22 cellular contexts compared by ENCODE assay signal in the genomic region with DNA sequence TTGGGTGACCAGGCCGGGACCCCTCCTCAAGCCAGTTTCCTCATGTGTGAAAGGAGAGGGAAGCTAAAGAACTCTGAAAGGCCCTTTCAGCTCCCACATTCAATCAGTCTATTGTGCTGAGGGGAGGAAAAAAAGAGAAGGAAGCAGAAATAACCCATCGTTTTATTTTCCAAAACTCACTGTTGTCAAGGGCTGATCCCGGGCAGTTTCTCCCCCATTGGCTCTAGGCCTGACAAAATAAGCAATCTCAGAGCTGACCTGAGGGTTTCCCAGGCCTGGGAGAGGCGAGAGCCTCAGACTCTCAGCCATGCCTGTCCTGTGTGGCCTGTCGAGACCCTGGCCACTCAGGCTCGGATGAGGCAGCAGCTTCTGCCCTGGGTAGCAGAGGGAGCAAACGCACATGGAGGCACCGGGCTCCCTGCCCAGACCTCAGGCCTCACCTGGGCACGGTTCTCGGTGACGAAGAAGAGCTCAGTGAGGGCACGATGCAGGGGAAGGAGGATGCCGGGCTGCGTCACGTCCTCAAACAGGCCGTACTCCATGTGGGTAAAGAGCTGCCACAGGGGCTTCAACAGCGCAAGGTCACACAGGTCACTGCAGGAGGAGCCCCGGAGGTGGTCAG. TPM values are rescaled to one million over a fixed set of nuclear protein-coding genes. Genes with fewer than 3 reads are reported as not detected.
DNase-seq lines count a peak whose midpoint lies in the region; ATAC-seq lines count a peak whose summit lies in the region.
"Had no signal": no experiment of that assay in that cellular context is flagged by ENCODE, and none has a peak within 500 bp of the region (broad histone marks: within the 10 kb centered on the region; RNA-seq: fewer than 3 reads in every experiment).

No MANE protein-coding gene starts in this region.

- H3K27ac ChIP-seq in BLaER1 treated with 17β-estradiol and CSF1 and Interleukin-3, amounts not matched to agents 10 nM and 100 nM: peak overlapping the region in 10 of 11 experiments; percentile 2 to 58 (median 36); a peak in 13 of 22 replicates
- peak overlapping the region; percentile 69 for H3K27ac ChIP-seq in caudate nucleus (ENCODE audit: low read depth, low read length)
- H3K27ac ChIP-seq: pancreas, SJSA1 had no signal

- peak in 1 of 61 donors; percentile 6 for DNase-seq in caudate nucleus (lab: John Stamatoyannopoulos, UW)
- peak; percentile 68 for DNase-seq in medulla oblongata (ENCODE audit: extremely low spot score)
- no peak for DNase-seq in stimulated activated effector memory CD8-positive, alpha-beta T cell treated with anti-CD3 and anti-CD28 coated beads, Interleukin-12 subunit alpha, Interleukin-12 subunit beta, amount 100 ng/mL, for 72 hours (ENCODE audit: low spot score in 2 of 2)
- DNase-seq in mucosa of gallbladder (ENCODE audit: low spot score): no peak
- no peak for DNase-seq in NCI-H345 treated with DMSO at 0.1 percent for 48 hours (lab: John Stamatoyannopoulos, UW; ENCODE audit: unreplicated experiment)
- no peak for DNase-seq in NCI-H226
- DNase-seq: activated CD4-positive, alpha-beta T cell treated with anti-CD3 and anti-CD28 coated beads for 1 hour; activated T-cell treated with anti-CD3 and anti-CD28 coated beads, Interleukin-2, amount 50 U/mL, for 4 hours; Calu3; DND-41; left cardiac atrium; mesendoderm; naive thymus-derived CD4-positive, alpha-beta T cell; NCI-H146; NCI-H524 treated with DMSO at 0.1 percent for 48 hours; pancreas; Peyer's patch; right lobe of liver; stomach had no signal

- peaks cover 79% of the 10 kb centered on the region for H3K36me3 Mint-ChIP-seq in stimulated activated effector memory CD8-positive, alpha-beta T cell treated with anti-CD3 and anti-CD28 coated beads, Interleukin-12 subunit alpha, Interleukin-12 subunit beta, amount 100 ng/mL, for 72 hours

- peak overlapping the region in 7 of 11 experiments; percentile 21 to 53 (median 42); a peak in 14 of 22 replicates for H3K9ac ChIP-seq in BLaER1 treated with 17β-estradiol and CSF1 and Interleukin-3, amounts not matched to agents 10 nM and 100 nM

- no peaks in the 10 kb centered on the region for H3K9me3 Mint-ChIP-seq in stimulated activated effector memory CD8-positive, alpha-beta T cell treated with anti-CD3 and anti-CD28 coated beads, Interleukin-12 subunit alpha, Interleukin-12 subunit beta, amount 100 ng/mL, for 72 hours
- H3K9me3 Mint-ChIP-seq: activated T-cell treated with anti-CD3 and anti-CD28 coated beads, Interleukin-2, amount 50 U/mL, for 4 hours; naive thymus-derived CD4-positive, alpha-beta T cell had no signal

- peaks cover 45 to 61% (median 55%) of the 10 kb centered on the region in 10 experiments for H3K4me1 ChIP-seq in BLaER1 treated with 17β-estradiol and CSF1 and Interleukin-3, amounts not matched to agents 10 nM and 100 nM
- H3K4me1 ChIP-seq: SJSA1 had no signal

- H3K4me3 Mint-ChIP-seq in stimulated activated effector memory CD8-positive, alpha-beta T cell treated with anti-CD3 and anti-CD28 coated beads, Interleukin-12 subunit alpha, Interleukin-12 subunit beta, amount 100 ng/mL, for 72 hours: no peak overlapping the region
- H3K4me3 Mint-ChIP-seq: activated T-cell treated with anti-CD3 and anti-CD28 coated beads, Interleukin-2, amount 50 U/mL, for 4 hours; naive thymus-derived CD4-positive, alpha-beta T cell had no signal

- H3K4me3 ChIP-seq in BLaER1 treated with 17β-estradiol and CSF1 and Interleukin-3, amounts not matched to agents 10 nM and 100 nM: no peak overlapping the region
- H3K4me3 ChIP-seq: pancreas, Peyer's patch, right lobe of liver, SJSA1, stomach had no signal

- peak overlapping the region; percentile 14 for H3K27ac Mint-ChIP-seq in stimulated activated effector memory CD8-positive, alpha-beta T cell treated with anti-CD3 and anti-CD28 coated beads, Interleukin-12 subunit alpha, Interleukin-12 subunit beta, amount 100 ng/mL, for 72 hours

- no peaks in the 10 kb centered on the region for H3K9me3 ChIP-seq in BLaER1 treated with 17β-estradiol and CSF1 and Interleukin-3, amounts not matched to agents 10 nM and 100 nM (replicated peaks in 1 of 11)
- H3K9me3 ChIP-seq: pancreas, Peyer's patch, right lobe of liver, stomach had no signal

- H3K4me1 Mint-ChIP-seq in stimulated activated effector memory CD8-positive, alpha-beta T cell treated with anti-CD3 and anti-CD28 coated beads, Interleukin-12 subunit alpha, Interleukin-12 subunit beta, amount 100 ng/mL, for 72 hours: peaks cover 8% of the 10 kb centered on the region

- peak overlapping the region; percentile 51 to 98 (median 85) for H3K4me2 ChIP-seq in BLaER1 treated with 17β-estradiol and CSF1 and Interleukin-3, amounts not matched to agents 10 nM and 100 nM

- peaks cover 51 to 95% (median 71%) of the 10 kb centered on the region in 11 experiments for H3K36me3 ChIP-seq in BLaER1 treated with 17β-estradiol and CSF1 and Interleukin-3, amounts not matched to agents 10 nM and 100 nM

- H3K27me3 ChIP-seq in BLaER1 treated with 17β-estradiol and CSF1 and Interleukin-3, amounts not matched to agents 10 nM and 100 nM: no peaks in the 10 kb centered on the region; a peak in 1 of 22 replicates
- H3K27me3 ChIP-seq: pancreas, Peyer's patch, right lobe of liver, SJSA1, stomach had no signal

- no peak for ATAC-seq in stimulated activated effector memory CD8-positive, alpha-beta T cell treated with anti-CD3 and anti-CD28 coated beads, Interleukin-12 subunit alpha, Interleukin-12 subunit beta, amount 100 ng/mL, for 72 hours
- no peak for ATAC-seq in HG03378 (IDR thresholded peaks at IDR 0.05; ENCODE audit: unreplicated experiment)
- ATAC-seq: activated T-cell treated with anti-CD3 and anti-CD28 coated beads, Interleukin-2, amount 50 U/mL, for 4 hours; naive thymus-derived CD4-positive, alpha-beta T cell; right lobe of liver had no signal

- H4K20me1 ChIP-seq in BLaER1 treated with 17β-estradiol and CSF1 and Interleukin-3, amounts not matched to agents 10 nM and 100 nM: peaks cover 18 to 70% (median 42%) of the 10 kb centered on the region in 11 experiments; a peak in 20 of 22 replicates

RNA-seq across cellular contexts. Expression of a gene that starts 45.0 kb away (rescaled TPM):
- 96.5 TPM for total RNA-seq in mucosa of gallbladder
